Comparison of ENCODE assay signal across 8 cellular contexts in the genomic region with DNA sequence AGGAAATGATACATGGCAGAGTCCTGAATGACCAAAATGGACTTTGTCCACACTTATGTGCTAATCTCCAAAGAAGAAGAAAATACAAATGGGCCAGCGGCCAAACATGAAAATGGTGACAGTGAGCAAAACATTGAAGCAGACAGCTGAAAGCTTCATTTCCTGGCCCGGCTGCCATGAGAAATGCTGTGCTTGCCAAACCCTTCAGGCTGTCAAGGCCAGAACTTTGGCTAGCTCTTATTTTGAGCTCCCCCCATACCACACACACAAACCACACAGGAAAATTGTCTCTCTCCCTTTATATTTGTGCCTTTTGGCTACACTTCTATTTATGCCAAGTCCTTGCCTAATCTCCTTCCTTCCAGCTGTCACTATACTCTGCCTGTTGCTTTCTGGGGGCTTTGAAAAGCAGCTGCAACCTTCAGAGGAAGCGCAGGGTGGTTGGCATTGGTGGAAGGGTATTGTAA.
DNase-seq lines count a peak whose midpoint lies in the region; ATAC-seq and TF ChIP-seq lines count a peak whose summit lies in the region.

No MANE protein-coding gene starts in this region.

- H3K4me1 Mint-ChIP-seq in T-helper 17 cell (peaks cover 27% of the 10 kb centered on the region), Caco-2 (ENCODE audit: low read depth, unreplicated experiment) (peaks cover 20% of the 10 kb centered on the region)

- peaks cover 38% of the 10 kb centered on the region for H3K4me1 ChIP-seq in Caco-2

- no TSS peak for BruUV-seq in Caco-2 (replicated peaks; lab: Mats Ljungman, UMichigan)

- POLR2A ChIA-PET in Caco-2 (lab: Charles Lee), result no interaction called here

- intact Hi-C loops in cardiac septum (cut with DNase I) (loop anchor here (5.0 to 10.0 kb wide), 2 partner anchors 201 to 671 kb away; no protein-coding TSS in a partner anchor), Caco-2 (cut with micrococcal nuclease; ENCODE audit: unreplicated experiment) (no loop called here)

- in situ Hi-C loops in G401 (cut with HindIII; ENCODE audit: low sequenced_read_pairs), result no loop called here

- peaks cover 9% of the 10 kb centered on the region for H3K9me3 Mint-ChIP-seq in Caco-2 (ENCODE audit: unreplicated experiment)

- CTCF ChIA-PET in Caco-2 (lab: Charles Lee), result no interaction called here

- H3K36me3 Mint-ChIP-seq in T-helper 17 cell (ENCODE audit: low read depth), result peaks cover 2% of the 10 kb centered on the region
- no peaks in the 10 kb centered on the region for H3K36me3 Mint-ChIP-seq in Caco-2 (ENCODE audit: insufficient read depth, unreplicated experiment)

- TF ChIP-seq CTCF in Caco-2 (IDR thresholded peaks at IDR 0.05; ENCODE audit: insufficient read depth in 1 of 2, low read depth in 1 of 2, low read length in 1 of 2, severe bottlenecking in 1 of 2, unreplicated experiment in 1 of 2), result no peak

- ATAC-seq in T-helper 17 cell (peak; percentile 21), HG03159 (IDR thresholded peaks at IDR 0.05; ENCODE audit: unreplicated experiment) (no peak), HG03097 (IDR thresholded peaks at IDR 0.05; ENCODE audit: low FRiP score, unreplicated experiment) (no peak)

- H3K9me3 ChIP-seq in T-helper 17 cell (ENCODE audit: control insufficient read depth, low read length, poor library complexity, severe bottlenecking), result no peaks in the 10 kb centered on the region
- H3K9me3 ChIP-seq in Caco-2, result no peaks in the 10 kb centered on the region

- H3K4me3 Mint-ChIP-seq in T-helper 17 cell (peak overlapping the region; percentile 15), Caco-2 (ENCODE audit: unreplicated experiment) (no peak overlapping the region)

- no peak overlapping the region for H3K4me3 ChIP-seq in Caco-2 (ENCODE audit: low read depth, low read length)

- H3K27me3 Mint-ChIP-seq in T-helper 17 cell (no peaks in the 10 kb centered on the region), Caco-2 (ENCODE audit: insufficient read depth, unreplicated experiment) (no peaks in the 10 kb centered on the region)

- H3K27ac Mint-ChIP-seq in T-helper 17 cell (no peak overlapping the region), Caco-2 (ENCODE audit: unreplicated experiment) (no peak overlapping the region)

- H3K36me3 ChIP-seq in Caco-2 (ENCODE audit: control insufficient read depth, insufficient read depth, low read length), result no peaks in the 10 kb centered on the region

- H3K27me3 ChIP-seq in Caco-2 (replicated peaks; ENCODE audit: control insufficient read depth, insufficient read depth, low read length), result no peaks in the 10 kb centered on the region

- peak; percentile 48 for DNase-seq in G401 (ENCODE audit: low spot score)
- no peak for DNase-seq in T-helper 17 cell
- DNase-seq in cardiac septum (ENCODE audit: low spot score), result peak; percentile 77
- peak; percentile 70 for DNase-seq in renal cortical epithelial cell (ENCODE audit: low read depth)
- no peak for DNase-seq in COLO668 (lab: John Stamatoyannopoulos, UW; ENCODE audit: unreplicated experiment)
- no peak for DNase-seq in Caco-2

Comparison
In these comparisons a context has a peak if more than half of its experiments do, and no peak if none do; other contexts are left out.
1. DNase-seq: peak in G401 (single experiment), cardiac septum (single experiment) and renal cortical epithelial cell (single experiment); none in T-helper 17 cell (0 of 3), COLO668 (single experiment) and Caco-2 (0 of 2).